24 cellular contexts compared by ENCODE assay signal in the genomic region with DNA sequence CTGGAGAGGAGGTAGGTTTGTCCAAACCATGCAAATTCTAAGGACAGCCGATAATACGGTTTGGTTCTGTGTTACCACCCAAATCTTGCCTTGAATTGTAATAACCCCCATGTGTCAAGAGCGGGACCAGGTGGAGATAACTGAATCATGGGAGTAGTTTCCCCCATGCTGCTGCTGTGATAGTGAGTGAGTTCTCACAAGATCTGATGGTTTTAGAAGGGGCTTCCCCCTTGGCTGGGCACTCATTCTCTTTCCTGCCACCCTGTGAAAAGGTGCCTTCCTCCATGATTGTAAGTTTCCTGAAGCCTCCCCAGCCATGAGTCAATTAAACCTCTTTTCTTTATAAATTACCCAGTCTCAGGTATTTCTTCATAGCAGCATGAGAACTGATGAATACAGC.
"Had no signal": no experiment of that assay in that cellular context is flagged by ENCODE, and none has a peak within 500 bp of the region (broad histone marks: within the 10 kb centered on the region; RNA-seq: fewer than 3 reads in every experiment).

No MANE protein-coding gene starts in this region.

- H3K27me3 ChIP-seq: colonic mucosa, esophagus muscularis mucosa, foreskin keratinocyte, gastroesophageal sphincter, heart left ventricle, hepatocyte, neutrophil, pancreas, right lobe of liver, stomach, thyroid gland, vagina had no signal

- H3K9me3 ChIP-seq: colonic mucosa, esophagus muscularis mucosa, gastroesophageal sphincter, heart left ventricle, neutrophil, pancreas, right lobe of liver, stomach, thyroid gland, vagina had no signal

- H3K4me3 Mint-ChIP-seq: dendritic cell treated with granulocyte-macrophage colony-stimulating factor and Interleukin-4, amounts not matched to agents 40 ng/mL and 50 ng/mL, for 4 days; endodermal cell; memory B cell; natural killer cell; neural crest cell; stimulated activated naive B cell treated with anti-CD40 and anti-IgM and Interleukin-4, amounts not matched to agents 10 μg/mL and 1 μg/mL and 100 μg/mL, for 72 hours had no signal

- H3K27ac ChIP-seq: colonic mucosa, esophagus muscularis mucosa, foreskin keratinocyte, gastroesophageal sphincter, heart left ventricle, hepatocyte, neutrophil, pancreas, right lobe of liver, stomach, thyroid gland, vagina had no signal

- H3K4me1 Mint-ChIP-seq: memory B cell, natural killer cell had no signal

- H3K27me3 Mint-ChIP-seq: dendritic cell treated with granulocyte-macrophage colony-stimulating factor and Interleukin-4, amounts not matched to agents 40 ng/mL and 50 ng/mL, for 4 days; memory B cell; stimulated activated naive B cell treated with anti-CD40 and anti-IgM and Interleukin-4, amounts not matched to agents 10 μg/mL and 1 μg/mL and 100 μg/mL, for 72 hours had no signal

- DNase-seq: colonic mucosa; effector CD8-positive, alpha-beta T cell; endodermal cell; foreskin keratinocyte; heart left ventricle; kidney; natural killer cell; pancreas; retina; right lobe of liver; small intestine; stimulated activated naive B cell treated with anti-CD40 and anti-IgM and Interleukin-4, amounts not matched to agents 10 μg/mL and 1 μg/mL and 100 μg/mL, for 72 hours; stomach; thyroid gland; trophoblast cell had no signal

- H3K9me3 Mint-ChIP-seq: dendritic cell treated with granulocyte-macrophage colony-stimulating factor and Interleukin-4, amounts not matched to agents 40 ng/mL and 50 ng/mL, for 4 days; endodermal cell; memory B cell; natural killer cell; neural crest cell; stimulated activated naive B cell treated with anti-CD40 and anti-IgM and Interleukin-4, amounts not matched to agents 10 μg/mL and 1 μg/mL and 100 μg/mL, for 72 hours had no signal

- ATAC-seq: foreskin keratinocyte; gastroesophageal sphincter; heart left ventricle; left lobe of liver; natural killer cell; pancreas; right lobe of liver; stimulated activated naive B cell treated with anti-CD40 and anti-IgM and Interleukin-4, amounts not matched to agents 10 μg/mL and 1 μg/mL and 100 μg/mL, for 72 hours had no signal

- H3K27ac Mint-ChIP-seq: dendritic cell treated with granulocyte-macrophage colony-stimulating factor and Interleukin-4, amounts not matched to agents 40 ng/mL and 50 ng/mL, for 4 days; endodermal cell; memory B cell; natural killer cell; stimulated activated naive B cell treated with anti-CD40 and anti-IgM and Interleukin-4, amounts not matched to agents 10 μg/mL and 1 μg/mL and 100 μg/mL, for 72 hours had no signal
